21 cellular contexts compared by ENCODE assay signal in the genomic region with DNA sequence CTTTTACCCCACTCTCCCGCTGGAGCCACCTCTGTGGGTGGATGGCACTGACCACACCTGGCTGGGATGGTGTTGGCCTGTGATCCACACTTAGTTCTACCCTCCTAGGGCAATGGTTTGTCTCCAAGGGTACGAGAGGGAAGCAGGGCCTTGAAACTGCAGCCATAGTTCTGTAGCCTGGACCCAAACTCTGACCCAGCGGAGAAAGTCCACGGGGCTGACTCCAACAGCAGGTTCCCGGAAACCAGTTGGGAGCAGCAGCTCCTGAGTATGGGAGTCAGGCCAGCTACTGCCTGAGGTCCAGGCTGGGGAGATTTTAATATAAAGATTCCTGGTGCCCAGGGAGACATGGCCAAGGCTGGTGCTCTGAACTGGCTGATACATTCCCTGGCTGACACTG. TPM values are rescaled to one million over a fixed set of nuclear protein-coding genes. Genes with fewer than 3 reads are reported as not detected.
DNase-seq lines count a peak whose midpoint lies in the region; ATAC-seq and TF ChIP-seq lines count a peak whose summit lies in the region.
"Had no signal": no experiment of that assay in that cellular context is flagged by ENCODE, and none has a peak within 500 bp of the region (broad histone marks: within the 10 kb centered on the region; RNA-seq: fewer than 3 reads in every experiment).

No MANE protein-coding gene starts in this region.

- dilution Hi-C loops in mammary epithelial cell (cut with HindIII; ENCODE audit: low sequenced_read_pairs): no loop called here

- H3K27ac Mint-ChIP-seq in naive thymus-derived CD4-positive, alpha-beta T cell: no peak overlapping the region
- H3K27ac Mint-ChIP-seq: WTC11 had no signal

- no peaks in the 10 kb centered on the region for H3K9me3 Mint-ChIP-seq in naive thymus-derived CD4-positive, alpha-beta T cell
- H3K9me3 Mint-ChIP-seq: CD8-positive, alpha-beta memory T cell; WTC11 had no signal

- peaks cover 9 to 21% of the 10 kb centered on the region in 2 donors for H3K4me1 ChIP-seq in breast epithelium
- H3K4me1 ChIP-seq in mammary epithelial cell (ENCODE audit: insufficient read depth, low read length): peaks cover 42% of the 10 kb centered on the region
- peaks cover 0 to 99% (median 98%) of the 10 kb centered on the region in 4 donors for H3K4me1 ChIP-seq in sigmoid colon
- H3K4me1 ChIP-seq in vagina: peaks cover 55% of the 10 kb centered on the region
- no peaks in the 10 kb centered on the region for H3K4me1 ChIP-seq in naive thymus-derived CD4-positive, alpha-beta T cell (ENCODE audit: control insufficient read depth in 2 of 2, insufficient read depth in 2 of 2, low read length in 2 of 2)

- H3K27ac ChIP-seq in breast epithelium (peak overlapping the region; percentile 65 to 96), mammary epithelial cell (ENCODE audit: insufficient read depth, low read depth, low read length) (no peak overlapping the region), layer of hippocampus (ENCODE audit: low read depth, low read length) (peak overlapping the region; percentile 24), sigmoid colon (peak overlapping the region; percentile 53 to 99 (median 98)), vagina (peak overlapping the region; percentile 94)
- H3K27ac ChIP-seq in naive thymus-derived CD4-positive, alpha-beta T cell (ENCODE audit: low read depth, low read length): no peak overlapping the region
- H3K27ac ChIP-seq: GM23248, heart right ventricle had no signal

- no peak for TF ChIP-seq CTCF in breast epithelium (IDR thresholded peaks at IDR 0.05)
- TF ChIP-seq CTCF in mammary epithelial cell (conservative IDR thresholded peaks at IDR 0.05 in 1 of 2, IDR thresholded peaks at IDR 0.05 in 1 of 2; ENCODE audit: extremely low read depth in 1 of 2, insufficient read depth in 1 of 2, low read depth in 1 of 2, low read length in 2 of 2): no peak
- no peak for TF ChIP-seq CTCF in sigmoid colon (IDR thresholded peaks at IDR 0.05)
- TF ChIP-seq CTCF in vagina (IDR thresholded peaks at IDR 0.05): no peak

- no peak overlapping the region for H3K4me2 ChIP-seq in mammary epithelial cell (ENCODE audit: insufficient read depth, low read depth, low read length)
- H3K4me2 ChIP-seq: smooth muscle cell had no signal

- no peaks in the 10 kb centered on the region for H3K79me2 ChIP-seq in mammary epithelial cell (ENCODE audit: insufficient read depth, low read length)

- intact Hi-C loops in breast epithelium (cut with DNase I; ENCODE audit: low total_unique reads): no loop called here
- intact Hi-C loops in mammary epithelial cell (cut with micrococcal nuclease): no loop called here
- intact Hi-C loops in sigmoid colon (cut with DNase I): no loop called here
- intact Hi-C loops in vagina (cut with DNase I): no loop called here
- intact Hi-C loops in naive thymus-derived CD4-positive, alpha-beta T cell (cut with micrococcal nuclease): no loop called here

- in situ Hi-C loops in mammary epithelial cell (cut with MboI; ENCODE audit: low sequenced_read_pairs in 2 of 2): no loop called here

- H3K4me3 ChIP-seq in breast epithelium: no peak overlapping the region
- no peak overlapping the region for H3K4me3 ChIP-seq in mammary epithelial cell (replicated peaks in 1 of 3; ENCODE audit: insufficient read depth in 1 of 3, low read depth in 2 of 3, low read length in 3 of 3)
- no peak overlapping the region for H3K4me3 ChIP-seq in sigmoid colon
- no peak overlapping the region for H3K4me3 ChIP-seq in vagina
- no peak overlapping the region for H3K4me3 ChIP-seq in naive thymus-derived CD4-positive, alpha-beta T cell (ENCODE audit: low read length)
- H3K4me3 ChIP-seq: GM23248, heart right ventricle, smooth muscle cell had no signal

- no peak overlapping the region for H3K4me3 Mint-ChIP-seq in naive thymus-derived CD4-positive, alpha-beta T cell
- H3K4me3 Mint-ChIP-seq: CD8-positive, alpha-beta memory T cell; WTC11 had no signal

- no peaks in the 10 kb centered on the region for H3K9me3 ChIP-seq in breast epithelium
- H3K9me3 ChIP-seq in mammary epithelial cell (replicated peaks; ENCODE audit: insufficient read depth, low read length): no peaks in the 10 kb centered on the region
- no peaks in the 10 kb centered on the region for H3K9me3 ChIP-seq in sigmoid colon
- H3K9me3 ChIP-seq in vagina: no peaks in the 10 kb centered on the region
- no peaks in the 10 kb centered on the region for H3K9me3 ChIP-seq in naive thymus-derived CD4-positive, alpha-beta T cell (ENCODE audit: control insufficient read depth in 2 of 3, low read length in 3 of 3)
- H3K9me3 ChIP-seq: heart right ventricle had no signal

- H3K4me1 Mint-ChIP-seq in naive thymus-derived CD4-positive, alpha-beta T cell: peaks cover 0 to 5% (median 0%) of the 10 kb centered on the region in 7 donors
- H3K4me1 Mint-ChIP-seq: CD8-positive, alpha-beta memory T cell had no signal

- no peak for TF ChIP-seq EP300 in sigmoid colon (IDR thresholded peaks at IDR 0.05)

- DNase-seq in breast epithelium (ENCODE audit: low spot score in 2 of 2) (no peak), mammary epithelial cell (no peak), sigmoid colon (no peak), vagina (ENCODE audit: extremely low spot score in 2 of 2) (no peak), NCI-H146 (lab: John Stamatoyannopoulos, UW) (no peak)
- DNase-seq in naive thymus-derived CD4-positive, alpha-beta T cell: no peak
- DNase-seq: activated naive CD4-positive, alpha-beta T cell treated with Interleukin-2 at 50 U/mL for 16 hours; amniotic stem cell; CD8-positive, alpha-beta memory T cell; effector CD4-positive, alpha-beta T cell; GM23248; heart right ventricle; mesenchymal stem cell; NCI-H1048; NCI-H187 treated with DMSO at 0.1 percent for 48 hours; stimulated activated CD4-positive, alpha-beta T cell treated with anti-CD3 and anti-CD28 coated beads, Interleukin-2, amount 100 ng/mL, for 24 hours had no signal

- H3K36me3 ChIP-seq in breast epithelium (no peaks in the 10 kb centered on the region), mammary epithelial cell (ENCODE audit: insufficient read depth, low read length) (no peaks in the 10 kb centered on the region), sigmoid colon (no peaks in the 10 kb centered on the region), vagina (no peaks in the 10 kb centered on the region)
- peaks cover 0 to 19% (median 0%) of the 10 kb centered on the region in 3 experiments for H3K36me3 ChIP-seq in naive thymus-derived CD4-positive, alpha-beta T cell (ENCODE audit: control insufficient read depth in 2 of 3, insufficient read depth in 3 of 3, low read length in 3 of 3)

- no peak for ATAC-seq in naive thymus-derived CD4-positive, alpha-beta T cell
- no peak for ATAC-seq in HG02571 (IDR thresholded peaks at IDR 0.05; ENCODE audit: unreplicated experiment)
- ATAC-seq: heart right ventricle, Panc1, WTC11 had no signal

- H3K27me3 ChIP-seq in breast epithelium (no peaks in the 10 kb centered on the region), mammary epithelial cell (ENCODE audit: insufficient read depth, low read length) (no peaks in the 10 kb centered on the region), layer of hippocampus (ENCODE audit: control insufficient read depth, insufficient read depth, low read length) (no peaks in the 10 kb centered on the region), sigmoid colon (no peaks in the 10 kb centered on the region), vagina (no peaks in the 10 kb centered on the region)
- H3K27me3 ChIP-seq in naive thymus-derived CD4-positive, alpha-beta T cell (ENCODE audit: control insufficient read depth in 2 of 2, insufficient read depth in 2 of 2, low read length in 2 of 2): no peaks in the 10 kb centered on the region
- H3K27me3 ChIP-seq: heart right ventricle had no signal

- CTCF ChIA-PET in mammary epithelial cell (lab: Charles Lee; ENCODE audit: low non-redundant PET): no interaction called here
- CTCF ChIA-PET in naive thymus-derived CD4-positive, alpha-beta T cell (lab: Charles Lee): no interaction called here

- H4K20me1 ChIP-seq in mammary epithelial cell (ENCODE audit: insufficient read depth, low read length): no peaks in the 10 kb centered on the region

- peaks cover 0 to 15% (median 4%) of the 10 kb centered on the region in 5 donors for H3K36me3 Mint-ChIP-seq in naive thymus-derived CD4-positive, alpha-beta T cell
- H3K36me3 Mint-ChIP-seq: WTC11 had no signal

- no peak overlapping the region for H3K9ac ChIP-seq in mammary epithelial cell (ENCODE audit: insufficient read depth, low read length)
- H3K9ac ChIP-seq: GM23248 had no signal

- no peak overlapping the region for H2AFZ ChIP-seq in mammary epithelial cell (ENCODE audit: low read depth, low read length)
- H2AFZ ChIP-seq: GM23248 had no signal

- POLR2A ChIA-PET in naive thymus-derived CD4-positive, alpha-beta T cell (lab: Charles Lee): no interaction called here

- TF ChIP-seq POLR2A in breast epithelium (IDR thresholded peaks at IDR 0.05) (no peak), sigmoid colon (IDR thresholded peaks at IDR 0.05) (no peak), vagina (IDR thresholded peaks at IDR 0.05) (no peak)

- 48% methylated on average over 4 of the region's 5 CpGs for WGBS in mammary epithelial cell (ENCODE audit: low coverage, missing lambda C conversion rate)
- WGBS in sigmoid colon, 2 donors: 93 to 97% methylated on average over 5 of the region's 5 CpGs

- no TSS peak for BruUV-seq in mammary epithelial cell (replicated peaks; lab: Mats Ljungman, UMichigan)

- H3K27me3 Mint-ChIP-seq in naive thymus-derived CD4-positive, alpha-beta T cell: no peaks in the 10 kb centered on the region
- H3K27me3 Mint-ChIP-seq: CD8-positive, alpha-beta memory T cell had no signal

RNA-seq across cellular contexts. Expression of gene MTSS2, which starts 23.6 kb away (rescaled TPM):
- total RNA-seq in breast epithelium (10 to 100 TPM in 2 of 3 donors, 1 to 10 TPM in 1; 9.4 to 28.8 (median 22.8) TPM), mammary epithelial cell (10 to 100 TPM; 25.8 to 42.9 TPM), sigmoid colon (10 to 100 TPM; 36.4 to 100.0 (median 60.7) TPM), vagina (102 TPM)
- polyA plus RNA-seq in mammary epithelial cell (46.7 TPM), sigmoid colon (10 to 100 TPM in 2 of 3 donors, 1 to 10 TPM in 1; 5.4 to 28.2 (median 10.9) TPM)
- 28.8 TPM for polyA minus RNA-seq in mammary epithelial cell
- 10 to 100 TPM in 3 of 5 experiments, 1 to 10 TPM in 2; 1.4 to 16.7 (median 11.5) TPM for total RNA-seq in naive thymus-derived CD4-positive, alpha-beta T cell
- polyA plus RNA-seq in naive thymus-derived CD4-positive, alpha-beta T cell: not detected
- polyA plus RNA-seq: CD8-positive, alpha-beta memory T cell had no signal

Comparison
In these comparisons a context has a peak if more than half of its experiments do, and no peak if none do; other contexts are left out.
1. H3K27ac ChIP-seq: peak in breast epithelium (2 of 2), layer of hippocampus (single experiment), sigmoid colon (4 of 4) and vagina (single experiment); none in mammary epithelial cell (single experiment) and naive thymus-derived CD4-positive, alpha-beta T cell (single experiment).